Comparison of ENCODE assay signal across 29 cellular contexts in genomic region chr4:71232846-71233245, GRCh38.
"Had no signal": no experiment of that assay in that cellular context is flagged by ENCODE, and none has a peak within 500 bp of the region (broad histone marks: within the 10 kb centered on the region; RNA-seq: fewer than 3 reads in every experiment).

No MANE protein-coding gene starts in this region.

- FAIRE-seq: endothelial cell of umbilical vein, islet of Langerhans, urothelium cell line had no signal

- H3K4me3 Mint-ChIP-seq: mesothelial cell of epicardium; naive thymus-derived CD4-positive, alpha-beta T cell; nephron; stimulated activated memory B cell treated with anti-CD40 and anti-IgM and Interleukin-4, amounts not matched to agents 10 μg/mL and 1 μg/mL and 100 μg/mL, for 72 hours had no signal

- H3K79me2 ChIP-seq: hepatocyte had no signal

- ATAC-seq: foreskin keratinocyte; gastroesophageal sphincter; heart left ventricle; mucosa of descending colon; naive thymus-derived CD4-positive, alpha-beta T cell; right cardiac atrium; stimulated activated memory B cell treated with anti-CD40 and anti-IgM and Interleukin-4, amounts not matched to agents 10 μg/mL and 1 μg/mL and 100 μg/mL, for 72 hours; stimulated activated naive CD8-positive, alpha-beta T cell treated with anti-CD3 and anti-CD28 coated beads, Interleukin-15, Interleukin-2, amounts not matched to agents 100 U/mL and 50 U/mL, for 24 hours had no signal

- H2AFZ ChIP-seq: hepatocyte had no signal

- H3K4me1 Mint-ChIP-seq: stimulated activated memory B cell treated with anti-CD40 and anti-IgM and Interleukin-4, amounts not matched to agents 10 μg/mL and 1 μg/mL and 100 μg/mL, for 72 hours had no signal

- DNase-seq: dermis blood vessel endothelial cell; effector memory CD4-positive, alpha-beta T cell; heart left ventricle; kidney glomerular epithelial cell; mesenchymal stem cell; mucosa of descending colon; naive thymus-derived CD4-positive, alpha-beta T cell; nucleus accumbens; right cardiac atrium; spleen; stimulated activated CD4-positive, alpha-beta T cell treated with anti-CD3 and anti-CD28 coated beads, Interleukin-4, amount 100 ng/mL, for 4 hours; stimulated activated naive CD8-positive, alpha-beta T cell treated with anti-CD3 and anti-CD28 coated beads, Interleukin-15, Interleukin-2, amounts not matched to agents 100 U/mL and 50 U/mL, for 24 hours; substantia nigra; testis; upper lobe of left lung had no signal

- H3K4me3 ChIP-seq: coronary artery, esophagus muscularis mucosa, gastroesophageal sphincter, heart left ventricle, hepatocyte, mucosa of descending colon, prostate gland, skin epidermis, spleen, testis, tibial nerve, upper lobe of left lung had no signal

- H3K9me3 ChIP-seq: esophagus muscularis mucosa, gastroesophageal sphincter, heart left ventricle, mucosa of descending colon, prostate gland, spleen, testis, tibial nerve, upper lobe of left lung had no signal

- H3K27ac ChIP-seq: esophagus muscularis mucosa, foreskin keratinocyte, gastroesophageal sphincter, hepatocyte, prostate gland, skin epidermis, spleen, testis, tibial nerve, upper lobe of left lung had no signal

- H3K4me1 ChIP-seq: foreskin keratinocyte, prostate gland, testis had no signal

- H3K36me3 Mint-ChIP-seq: mesothelial cell of epicardium; naive thymus-derived CD4-positive, alpha-beta T cell; stimulated activated memory B cell treated with anti-CD40 and anti-IgM and Interleukin-4, amounts not matched to agents 10 μg/mL and 1 μg/mL and 100 μg/mL, for 72 hours had no signal

- H3K4me2 ChIP-seq: hepatocyte had no signal

- H3K36me3 ChIP-seq: esophagus muscularis mucosa, gastroesophageal sphincter, heart left ventricle, prostate gland, spleen, tibial nerve, upper lobe of left lung had no signal

- H3K27me3 ChIP-seq: esophagus muscularis mucosa, gastroesophageal sphincter, heart left ventricle, hepatocyte, spleen, testis, tibial nerve, upper lobe of left lung had no signal

- H3K27ac Mint-ChIP-seq: naive thymus-derived CD4-positive, alpha-beta T cell; stimulated activated memory B cell treated with anti-CD40 and anti-IgM and Interleukin-4, amounts not matched to agents 10 μg/mL and 1 μg/mL and 100 μg/mL, for 72 hours had no signal

- H3K9me3 Mint-ChIP-seq: mesothelial cell of epicardium; naive thymus-derived CD4-positive, alpha-beta T cell; nephron; stimulated activated memory B cell treated with anti-CD40 and anti-IgM and Interleukin-4, amounts not matched to agents 10 μg/mL and 1 μg/mL and 100 μg/mL, for 72 hours had no signal
